In genomic region chr2:217090024-217090473, GRCh38 we compare ENCODE assay signal across 8 cellular contexts.
DNase-seq lines count a peak whose midpoint lies in the region; ATAC-seq lines count a peak whose summit lies in the region.

No MANE protein-coding gene starts in this region.

- no peaks in the 10 kb centered on the region for H3K9me3 Mint-ChIP-seq in activated CD8-positive, alpha-beta memory T cell treated with anti-CD3 and anti-CD28 coated beads, Interleukin-2, amount 10 ng/mL, durations not matched to agents 7 days and 5 days (ENCODE audit: low read depth)

- ATAC-seq in activated CD8-positive, alpha-beta memory T cell treated with anti-CD3 and anti-CD28 coated beads, Interleukin-2, amount 10 ng/mL, durations not matched to agents 7 days and 5 days: peak; percentile 60
- ATAC-seq in HG02884 (IDR thresholded peaks at IDR 0.05; ENCODE audit: unreplicated experiment): peak; percentile 67

- peaks cover 23% of the 10 kb centered on the region for H3K4me1 Mint-ChIP-seq in activated CD8-positive, alpha-beta memory T cell treated with anti-CD3 and anti-CD28 coated beads, Interleukin-2, amount 10 ng/mL, durations not matched to agents 7 days and 5 days

- H3K36me3 Mint-ChIP-seq in activated CD8-positive, alpha-beta memory T cell treated with anti-CD3 and anti-CD28 coated beads, Interleukin-2, amount 10 ng/mL, durations not matched to agents 7 days and 5 days: no peaks in the 10 kb centered on the region

- peaks cover 6% of the 10 kb centered on the region for H3K27me3 Mint-ChIP-seq in activated CD8-positive, alpha-beta memory T cell treated with anti-CD3 and anti-CD28 coated beads, Interleukin-2, amount 10 ng/mL, durations not matched to agents 7 days and 5 days

- peak overlapping the region; percentile 36 for H3K4me3 Mint-ChIP-seq in activated CD8-positive, alpha-beta memory T cell treated with anti-CD3 and anti-CD28 coated beads, Interleukin-2, amount 10 ng/mL, durations not matched to agents 7 days and 5 days

- DNase-seq in activated CD8-positive, alpha-beta memory T cell treated with anti-CD3 and anti-CD28 coated beads, Interleukin-2, amount 10 ng/mL, durations not matched to agents 7 days and 5 days: no peak
- DNase-seq in activated CD8-positive, alpha-beta memory T cell treated with anti-CD3 and anti-CD28 coated beads, Interleukin-2, amount 50 U/mL, for 4 hours: no peak
- DNase-seq in SIG-M5 (lab: John Stamatoyannopoulos, UW): peak; percentile 84
- peak; percentile 39 for DNase-seq in myocyte (ENCODE audit: low read depth)
- no peak for DNase-seq in NCI-H526 treated with DMSO at 0.1 percent for 48 hours (lab: John Stamatoyannopoulos, UW)
- DNase-seq in DMS114 treated with DMSO at 0.1 percent for 48 hours (lab: John Stamatoyannopoulos, UW; ENCODE audit: unreplicated experiment): no peak
- no peak for DNase-seq in dedifferentiated amniotic fluid mesenchymal stem cell (ENCODE audit: extremely low spot score)

- CTCF ChIA-PET in activated CD8-positive, alpha-beta memory T cell treated with anti-CD3 and anti-CD28 coated beads, Interleukin-2, amount 10 ng/mL, durations not matched to agents 7 days and 5 days (lab: Charles Lee): interaction anchor here (1.6 kb wide), 1 partner anchor 15 kb away, joined by 6 read pairs; no protein-coding TSS in a partner anchor

- peak overlapping the region; percentile 32 for H3K27ac Mint-ChIP-seq in activated CD8-positive, alpha-beta memory T cell treated with anti-CD3 and anti-CD28 coated beads, Interleukin-2, amount 10 ng/mL, durations not matched to agents 7 days and 5 days

Comparison
In these comparisons a context has a peak if more than half of its experiments do, and no peak if none do; other contexts are left out.
1. DNase-seq: peak in SIG-M5 (single experiment) and myocyte (single experiment); none in activated CD8-positive, alpha-beta memory T cell treated with anti-CD3 and anti-CD28 coated beads, Interleukin-2, amount 10 ng/mL, durations not matched to agents 7 days and 5 days (single experiment), activated CD8-positive, alpha-beta memory T cell treated with anti-CD3 and anti-CD28 coated beads, Interleukin-2, amount 50 U/mL, for 4 hours (single experiment), NCI-H526 treated with DMSO at 0.1 percent for 48 hours (single experiment), DMS114 treated with DMSO at 0.1 percent for 48 hours (single experiment) and dedifferentiated amniotic fluid mesenchymal stem cell (single experiment).